1 cellular context compared by ENCODE assay signal in the genomic region with DNA sequence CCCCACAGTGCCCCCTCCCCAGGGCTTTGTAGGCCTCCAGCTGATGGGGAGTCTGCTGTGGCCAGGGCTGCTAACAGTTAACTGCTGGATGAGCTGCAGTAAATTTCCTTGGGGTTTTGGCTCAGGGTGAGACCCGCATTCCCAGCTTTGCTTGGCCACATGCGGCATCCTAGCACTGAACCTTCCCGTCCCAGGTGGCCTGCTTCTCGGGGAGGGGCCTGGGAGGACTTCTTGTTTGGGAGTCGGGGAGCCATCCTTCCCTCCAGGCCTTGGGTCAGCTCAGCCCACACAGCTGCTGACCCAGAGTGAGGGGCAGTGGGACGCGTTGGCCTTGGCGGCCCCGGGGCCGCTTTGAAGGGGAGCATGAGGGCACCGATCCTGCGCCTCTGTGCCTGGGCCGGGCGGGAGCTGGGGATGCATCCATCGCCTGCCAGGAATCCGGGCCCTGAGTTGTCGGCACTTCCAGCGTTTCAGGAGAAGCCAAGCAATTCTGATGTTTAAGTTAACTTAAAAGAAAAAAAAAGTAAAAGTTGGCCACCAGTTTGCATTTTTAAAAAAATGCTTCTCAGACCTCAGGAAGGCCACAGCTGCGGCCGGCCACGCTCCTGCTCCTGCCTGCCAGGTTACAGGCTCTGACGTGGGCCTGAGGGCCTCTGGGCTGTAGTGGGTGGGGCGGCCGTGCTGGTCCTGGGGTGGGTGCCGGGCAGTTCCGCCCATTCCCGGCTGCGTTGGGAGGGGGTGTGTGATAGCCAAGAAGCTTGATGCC.
TF ChIP-seq lines count a peak whose summit lies in the region.

No MANE protein-coding gene starts in this region.

TF ChIP-seq in HepG2, 621 proteins besides CTCF, POLR2A, EP300 and RAD21:
- TF ChIP-seq, protein P1, sequence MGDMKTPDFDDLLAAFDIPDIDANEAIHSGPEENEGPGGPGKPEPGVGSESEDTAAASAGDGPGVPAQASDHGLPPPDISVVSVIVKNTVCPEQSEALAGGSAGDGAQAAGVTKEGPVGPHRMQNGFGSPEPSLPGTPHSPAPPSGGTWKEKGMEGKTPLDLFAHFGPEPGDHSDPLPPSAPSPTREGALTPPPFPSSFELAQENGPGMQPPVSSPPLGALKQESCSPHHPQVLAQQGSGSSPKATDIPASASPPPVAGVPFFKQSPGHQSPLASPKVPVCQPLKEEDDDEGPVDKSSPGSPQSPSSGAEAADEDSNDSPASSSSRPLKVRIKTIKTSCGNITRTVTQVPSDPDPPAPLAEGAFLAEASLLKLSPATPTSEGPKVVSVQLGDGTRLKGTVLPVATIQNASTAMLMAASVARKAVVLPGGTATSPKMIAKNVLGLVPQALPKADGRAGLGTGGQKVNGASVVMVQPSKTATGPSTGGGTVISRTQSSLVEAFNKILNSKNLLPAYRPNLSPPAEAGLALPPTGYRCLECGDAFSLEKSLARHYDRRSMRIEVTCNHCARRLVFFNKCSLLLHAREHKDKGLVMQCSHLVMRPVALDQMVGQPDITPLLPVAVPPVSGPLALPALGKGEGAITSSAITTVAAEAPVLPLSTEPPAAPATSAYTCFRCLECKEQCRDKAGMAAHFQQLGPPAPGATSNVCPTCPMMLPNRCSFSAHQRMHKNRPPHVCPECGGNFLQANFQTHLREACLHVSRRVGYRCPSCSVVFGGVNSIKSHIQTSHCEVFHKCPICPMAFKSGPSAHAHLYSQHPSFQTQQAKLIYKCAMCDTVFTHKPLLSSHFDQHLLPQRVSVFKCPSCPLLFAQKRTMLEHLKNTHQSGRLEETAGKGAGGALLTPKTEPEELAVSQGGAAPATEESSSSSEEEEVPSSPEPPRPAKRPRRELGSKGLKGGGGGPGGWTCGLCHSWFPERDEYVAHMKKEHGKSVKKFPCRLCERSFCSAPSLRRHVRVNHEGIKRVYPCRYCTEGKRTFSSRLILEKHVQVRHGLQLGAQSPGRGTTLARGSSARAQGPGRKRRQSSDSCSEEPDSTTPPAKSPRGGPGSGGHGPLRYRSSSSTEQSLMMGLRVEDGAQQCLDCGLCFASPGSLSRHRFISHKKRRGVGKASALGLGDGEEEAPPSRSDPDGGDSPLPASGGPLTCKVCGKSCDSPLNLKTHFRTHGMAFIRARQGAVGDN (CRISPR knock-in tag; IDR thresholded peaks at IDR 0.05), result 0 out of 2 replicates have a peak, but pooled peaks have one; percentile 16
- TF ChIP-seq AGO2 (optimal IDR thresholded peaks at IDR 0.05; ENCODE audit: low read depth, low read length), result peak; percentile 54
- no peak for TF ChIP-seq PPARG (CRISPR knock-in tag; conservative IDR thresholded peaks at IDR 0.05)
